Comparison of ENCODE assay signal across 1 cellular context in the genomic region with DNA sequence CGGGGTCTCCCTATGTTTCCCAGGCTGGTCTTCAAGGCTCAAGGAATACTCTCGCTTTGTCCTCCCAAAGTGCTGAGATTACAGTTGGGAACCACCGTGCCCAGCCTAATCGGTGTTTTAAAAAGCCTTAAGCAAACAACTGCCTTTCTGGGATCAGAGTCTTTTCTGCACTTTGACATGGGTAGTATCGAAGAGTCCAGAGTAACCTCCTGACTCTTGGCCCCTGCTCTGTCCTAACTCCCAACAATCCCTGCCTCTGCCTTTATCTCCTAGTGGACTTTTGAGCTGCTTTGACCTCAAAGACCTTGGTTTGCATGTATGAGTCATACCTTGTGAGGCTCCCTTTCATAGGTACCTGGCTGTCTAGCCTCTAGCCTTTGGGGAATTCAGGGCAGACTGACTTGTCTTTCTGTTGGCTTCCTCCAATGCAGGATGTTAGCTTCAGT.
TF ChIP-seq lines count a peak whose summit lies in the region.

No MANE protein-coding gene starts in this region.

TF ChIP-seq in K562, 482 proteins besides CTCF, POLR2A, EP300 and RAD21 (continued from another document):
- TF ChIP-seq, protein P1, sequence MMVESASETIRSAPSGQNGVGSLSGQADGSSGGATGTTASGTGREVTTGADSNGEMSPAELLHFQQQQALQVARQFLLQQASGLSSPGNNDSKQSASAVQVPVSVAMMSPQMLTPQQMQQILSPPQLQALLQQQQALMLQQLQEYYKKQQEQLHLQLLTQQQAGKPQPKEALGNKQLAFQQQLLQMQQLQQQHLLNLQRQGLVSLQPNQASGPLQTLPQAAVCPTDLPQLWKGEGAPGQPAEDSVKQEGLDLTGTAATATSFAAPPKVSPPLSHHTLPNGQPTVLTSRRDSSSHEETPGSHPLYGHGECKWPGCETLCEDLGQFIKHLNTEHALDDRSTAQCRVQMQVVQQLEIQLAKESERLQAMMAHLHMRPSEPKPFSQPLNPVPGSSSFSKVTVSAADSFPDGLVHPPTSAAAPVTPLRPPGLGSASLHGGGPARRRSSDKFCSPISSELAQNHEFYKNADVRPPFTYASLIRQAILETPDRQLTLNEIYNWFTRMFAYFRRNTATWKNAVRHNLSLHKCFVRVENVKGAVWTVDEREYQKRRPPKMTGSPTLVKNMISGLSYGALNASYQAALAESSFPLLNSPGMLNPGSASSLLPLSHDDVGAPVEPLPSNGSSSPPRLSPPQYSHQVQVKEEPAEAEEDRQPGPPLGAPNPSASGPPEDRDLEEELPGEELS (CRISPR knock-in tag; IDR thresholded peaks at IDR 0.05; ENCODE audit: borderline replicate concordance), result no peak
- TF ChIP-seq NCOA6 (IDR thresholded peaks at IDR 0.05), result no peak
- no peak for TF ChIP-seq TFAM (CRISPR knock-in tag; conservative IDR thresholded peaks at IDR 0.05)
- no peak for TF ChIP-seq BHLHE40 (IDR thresholded peaks at IDR 0.05; ENCODE audit: low read length)
- no peak for TF ChIP-seq ADNP (tag; IDR thresholded peaks at IDR 0.05)
- TF ChIP-seq EGR1 (conservative IDR thresholded peaks at IDR 0.05), result no peak
- no peak for TF ChIP-seq ZNF282 (CRISPR knock-in tag; IDR thresholded peaks at IDR 0.05)
- no peak for TF ChIP-seq ILF3 (IDR thresholded peaks at IDR 0.05; ENCODE audit: borderline replicate concordance)
TF ChIP-seq in K562: peak in this region for 8.
